In genomic region chr3:135083179-135083578, GRCh38 we compare ENCODE assay signal across 17 cellular contexts.
DNase-seq lines count a peak whose midpoint lies in the region; ATAC-seq lines count a peak whose summit lies in the region.
"Had no signal": no experiment of that assay in that cellular context is flagged by ENCODE, and none has a peak within 500 bp of the region (broad histone marks: within the 10 kb centered on the region; RNA-seq: fewer than 3 reads in every experiment).

No MANE protein-coding gene starts in this region.

- DNase-seq in NCI-H2081 (lab: John Stamatoyannopoulos, UW) = peak; percentile 60 to 79
- DNase-seq in NCI-H2081 treated with DMSO at 0.1 percent for 48 hours (lab: John Stamatoyannopoulos, UW) = no peak
- DNase-seq in NCI-H2107 (lab: John Stamatoyannopoulos, UW) = peak; percentile 43
- peak; percentile 15 for DNase-seq in NCI-H748 treated with DMSO at 0.1 percent for 48 hours (lab: John Stamatoyannopoulos, UW)
- DNase-seq in stimulated activated CD4-positive, alpha-beta T cell treated with anti-CD3 and anti-CD28 coated beads, Interleukin-2, amount 100 ng/mL, for 24 hours = no peak
- DNase-seq in islet precursor cell = no peak
- no peak for DNase-seq in SKM-1 treated with dmso at 0.1 percent for 144 hours (lab: John Stamatoyannopoulos, UW; ENCODE audit: unreplicated experiment)
- DNase-seq: DMS53, GOT3, Kasumi-1, MG63, NCI-H1436, NCI-H2029 treated with DMSO at 0.1 percent for 48 hours, NCI-H446, NCI-H774 had no signal

- ATAC-seq in HG03520 (IDR thresholded peaks at IDR 0.05; ENCODE audit: unreplicated experiment) = no peak
- ATAC-seq: Right ventricle myocardium inferior had no signal

Comparison
In these comparisons a context has a peak if more than half of its experiments do, and no peak if none do; other contexts are left out.
1. DNase-seq: peak in NCI-H2081 (2 of 2), NCI-H2107 (single experiment) and NCI-H748 treated with DMSO at 0.1 percent for 48 hours (single experiment); none in NCI-H2081 treated with DMSO at 0.1 percent for 48 hours (single experiment), stimulated activated CD4-positive, alpha-beta T cell treated with anti-CD3 and anti-CD28 coated beads, Interleukin-2, amount 100 ng/mL, for 24 hours (0 of 2), islet precursor cell (single experiment) and SKM-1 treated with dmso at 0.1 percent for 144 hours (single experiment).